ENCODE assay signal across 20 cellular contexts in the genomic region with DNA sequence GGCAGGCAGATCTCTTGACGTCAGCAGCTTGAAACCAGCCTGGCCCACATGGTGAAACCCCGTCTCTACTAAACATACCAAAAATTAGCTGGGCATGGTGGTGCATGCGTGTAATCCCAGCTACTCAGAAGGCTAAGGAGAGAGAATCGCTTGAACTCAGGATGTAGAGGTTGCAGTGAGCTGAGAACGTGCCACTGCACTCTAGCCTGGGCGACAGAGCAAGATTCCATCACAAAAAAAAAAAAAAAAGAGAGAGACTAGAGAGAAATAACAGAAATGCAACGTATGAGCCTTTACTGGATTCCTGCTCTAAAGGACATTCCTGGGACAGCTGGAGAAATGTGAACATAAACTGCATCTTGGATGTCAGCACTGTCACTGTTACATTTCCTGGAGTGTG. TPM values are rescaled to one million over a fixed set of nuclear protein-coding genes. Genes with fewer than 3 reads are reported as not detected.
DNase-seq lines count a peak whose midpoint lies in the region; ATAC-seq, FAIRE-seq and TF ChIP-seq lines count a peak whose summit lies in the region.
"Had no signal": no experiment of that assay in that cellular context is flagged by ENCODE, and none has a peak within 500 bp of the region (broad histone marks: within the 10 kb centered on the region; RNA-seq: fewer than 3 reads in every experiment).

No MANE protein-coding gene starts in this region.

- H3K9me3 ChIP-seq in astrocyte (ENCODE audit: insufficient read depth, low read depth, low read length): no peaks in the 10 kb centered on the region
- H3K9me3 ChIP-seq in left lung: no peaks in the 10 kb centered on the region
- H3K9me3 ChIP-seq in neural progenitor cell (ENCODE audit: low read depth): no peaks in the 10 kb centered on the region
- H3K9me3 ChIP-seq in upper lobe of left lung: no peaks in the 10 kb centered on the region
- no peaks in the 10 kb centered on the region for H3K9me3 ChIP-seq in aorta (ENCODE audit: control insufficient read depth, low read length)
- H3K9me3 ChIP-seq: Caco-2 had no signal

- no peaks in the 10 kb centered on the region for H3K4me1 ChIP-seq in astrocyte (ENCODE audit: insufficient read depth, low read length)
- no peaks in the 10 kb centered on the region for H3K4me1 ChIP-seq in left lung
- no peaks in the 10 kb centered on the region for H3K4me1 ChIP-seq in neural progenitor cell
- H3K4me1 ChIP-seq in upper lobe of left lung: peaks cover 0 to 8% (median 4%) of the 10 kb centered on the region in 4 donors
- no peaks in the 10 kb centered on the region for H3K4me1 ChIP-seq in aorta (ENCODE audit: control insufficient read depth in 1 of 2, insufficient read depth in 2 of 2, low read length in 2 of 2)
- H3K4me1 ChIP-seq: Caco-2 had no signal

- H3K4me2 ChIP-seq in astrocyte (ENCODE audit: low read length): no peak overlapping the region
- no peak overlapping the region for H3K4me2 ChIP-seq in neural progenitor cell
- H3K4me2 ChIP-seq: GM23338 had no signal

- no peak for TF ChIP-seq POLR2A in upper lobe of left lung (IDR thresholded peaks at IDR 0.05)

- H3K4me3 Mint-ChIP-seq in astrocyte (ENCODE audit: unreplicated experiment) (peak overlapping the region; percentile 12), neural progenitor cell (no peak overlapping the region)
- H3K4me3 Mint-ChIP-seq: CD4-positive, alpha-beta T cell; GM23338 had no signal

- H3K9me3 Mint-ChIP-seq in astrocyte (ENCODE audit: unreplicated experiment): no peaks in the 10 kb centered on the region
- H3K9me3 Mint-ChIP-seq in neural progenitor cell: no peaks in the 10 kb centered on the region
- H3K9me3 Mint-ChIP-seq: CD4-positive, alpha-beta T cell had no signal

- H3K36me3 Mint-ChIP-seq in astrocyte (ENCODE audit: low read depth, unreplicated experiment) (peaks cover 28% of the 10 kb centered on the region), neural progenitor cell (peaks cover 36% of the 10 kb centered on the region)

- 73 to 74% methylated on average over 7 of the region's 7 CpGs for WGBS in upper lobe of left lung, 2 donors
- 82 to 87% methylated on average over 7 of the region's 7 CpGs for WGBS in aorta, 2 donors

- H3K4me1 Mint-ChIP-seq in astrocyte (ENCODE audit: low read depth, unreplicated experiment) (no peaks in the 10 kb centered on the region), neural progenitor cell (no peaks in the 10 kb centered on the region)
- H3K4me1 Mint-ChIP-seq: GM23338 had no signal

- TF ChIP-seq CTCF in astrocyte (IDR thresholded peaks at IDR 0.05; ENCODE audit: insufficient read depth, low read depth, low read length): no peak
- TF ChIP-seq CTCF in left lung (IDR thresholded peaks at IDR 0.05): no peak
- no peak for TF ChIP-seq CTCF in neural progenitor cell (IDR thresholded peaks at IDR 0.05)
- no peak for TF ChIP-seq CTCF in upper lobe of left lung (IDR thresholded peaks at IDR 0.05)

- no peak for TF ChIP-seq EP300 in upper lobe of left lung (IDR thresholded peaks at IDR 0.05)

- H3K27me3 Mint-ChIP-seq in astrocyte (ENCODE audit: low read depth, unreplicated experiment) (no peaks in the 10 kb centered on the region), neural progenitor cell (ENCODE audit: insufficient read depth, low read depth) (peaks cover 7% of the 10 kb centered on the region)
- H3K27me3 Mint-ChIP-seq: CD4-positive, alpha-beta T cell had no signal

- H4K20me1 ChIP-seq in astrocyte (ENCODE audit: insufficient read depth, low read length): no peaks in the 10 kb centered on the region
- H4K20me1 ChIP-seq in neural progenitor cell (ENCODE audit: low read depth): no peaks in the 10 kb centered on the region

- no peaks in the 10 kb centered on the region for H3K27me3 ChIP-seq in astrocyte (ENCODE audit: insufficient read depth, low read length)
- no peaks in the 10 kb centered on the region for H3K27me3 ChIP-seq in left lung
- no peaks in the 10 kb centered on the region for H3K27me3 ChIP-seq in neural progenitor cell
- no peaks in the 10 kb centered on the region for H3K27me3 ChIP-seq in upper lobe of left lung
- H3K27me3 ChIP-seq in aorta (ENCODE audit: control insufficient read depth in 1 of 2, insufficient read depth in 2 of 2, low read length in 1 of 2): no peaks in the 10 kb centered on the region

- FAIRE-seq in astrocyte (lab: Jason Lieb, UNC): no peak
- FAIRE-seq: A204.1, D721Med, G401.6, GM12892, GM19239, H54 had no signal

- H3K27ac Mint-ChIP-seq in astrocyte (ENCODE audit: unreplicated experiment) (no peak overlapping the region), neural progenitor cell (peak overlapping the region; percentile 53)
- H3K27ac Mint-ChIP-seq: CD4-positive, alpha-beta T cell; GM23338 had no signal

- DNase-seq in astrocyte (ENCODE audit: low read depth) (no peak), left lung (peak in 1 of 2 donors; percentile 14), neural progenitor cell (ENCODE audit: low spot score) (no peak), upper lobe of left lung (no peak), aorta (no peak), AML-193 (lab: John Stamatoyannopoulos, UW) (no peak), NCI-H2171 (lab: John Stamatoyannopoulos, UW) (no peak)
- DNase-seq: ACHN; Caco-2; CD4-positive, alpha-beta T cell; HCEC 1CT had no signal

- H3K79me2 ChIP-seq in astrocyte (ENCODE audit: insufficient read depth, low read length): no peaks in the 10 kb centered on the region
- H3K79me2 ChIP-seq in neural progenitor cell (ENCODE audit: low read depth): no peaks in the 10 kb centered on the region

- H3K27ac ChIP-seq in astrocyte (ENCODE audit: low read depth, low read length) (no peak overlapping the region), left lung (peak overlapping the region; percentile 42 to 64), neural progenitor cell (no peak overlapping the region), upper lobe of left lung (peak overlapping the region in 3 of 4 donors; percentile 32 to 78 (median 62)), aorta (ENCODE audit: low read depth in 1 of 2, low read length in 2 of 2) (no peak overlapping the region)
- H3K27ac ChIP-seq: C4-2B had no signal

- peaks cover 3% of the 10 kb centered on the region for H3K36me3 ChIP-seq in astrocyte (ENCODE audit: insufficient read depth, low read length)
- H3K36me3 ChIP-seq in left lung: peaks cover 0 to 5% of the 10 kb centered on the region in 2 donors
- no peaks in the 10 kb centered on the region for H3K36me3 ChIP-seq in neural progenitor cell
- H3K36me3 ChIP-seq in upper lobe of left lung: peaks cover 0 to 20% (median 6%) of the 10 kb centered on the region in 4 donors
- H3K36me3 ChIP-seq in aorta (ENCODE audit: control insufficient read depth in 1 of 2, insufficient read depth in 2 of 2, low read length in 1 of 2): no peaks in the 10 kb centered on the region

- no peak overlapping the region for H3K4me3 ChIP-seq in astrocyte (ENCODE audit: insufficient read depth, low read depth, low read length)
- H3K4me3 ChIP-seq in left lung: no peak overlapping the region
- H3K4me3 ChIP-seq in neural progenitor cell: no peak overlapping the region
- H3K4me3 ChIP-seq in upper lobe of left lung: no peak overlapping the region
- H3K4me3 ChIP-seq in aorta (ENCODE audit: low read length in 2 of 2): no peak overlapping the region
- H3K4me3 ChIP-seq: GM23338 had no signal

- H2AFZ ChIP-seq in astrocyte (ENCODE audit: low read depth, low read length): no peak overlapping the region
- H2AFZ ChIP-seq in neural progenitor cell (replicated peaks): no peak overlapping the region
- H2AFZ ChIP-seq: GM23338 had no signal

- no peaks in the 10 kb centered on the region for H3F3A ChIP-seq in neural progenitor cell (ENCODE audit: low read depth)

- ATAC-seq in left lung (peak; percentile 21), upper lobe of left lung (ENCODE audit: low FRiP score in 2 of 2) (peak in 1 of 2 donors; percentile 31), aorta (ENCODE audit: low FRiP score) (no peak), GM21825 (IDR thresholded peaks at IDR 0.05; ENCODE audit: unreplicated experiment) (no peak)
- ATAC-seq: GM23338 had no signal

- H3K9ac ChIP-seq in astrocyte (ENCODE audit: low read length) (no peak overlapping the region), neural progenitor cell (no peak overlapping the region)

- intact Hi-C loops in left lung (cut with DNase I): no loop called here
- intact Hi-C loops in aorta (cut with DNase I): loop anchor here in 1 of 2 donors (10.0 kb wide), 1 partner anchor 106 kb away; a partner anchor contains a TSS

RNA-seq across cellular contexts. Expression of a gene that starts 10.8 kb away (rescaled TPM):
- total RNA-seq in astrocyte: 15.7 and 16.3 TPM in 2 replicates
- total RNA-seq in left lung: 10 to 100 TPM; 26.0 to 34.8 TPM
- total RNA-seq in neural progenitor cell (ENCODE audit: low replicate concordance): 33.8 and 64.4 TPM in 2 replicates
- 100 to 1,000 TPM in 1 of 6 donors, 10 to 100 TPM in 5; 32.1 to 152 (median 49.8) TPM for total RNA-seq in upper lobe of left lung
- total RNA-seq in aorta: 10 to 100 TPM; 13.5 to 22.4 TPM
- 10 to 100 TPM in 1 of 2 donors, 1 to 10 TPM in 1; 4.6 to 15.2 TPM for polyA plus RNA-seq in aorta

RNA-seq across cellular contexts. Expression of a gene that starts 11.1 kb away (rescaled TPM):
- total RNA-seq in astrocyte (15.7 and 18.0 TPM in 2 replicates), left lung (10 to 100 TPM; 17.3 to 18.9 TPM), neural progenitor cell (ENCODE audit: low replicate concordance) (11.7 and 19.5 TPM in 2 replicates), upper lobe of left lung (10 to 100 TPM; 16.3 to 57.6 (median 20.6) TPM), aorta (10 to 100 TPM; 17.3 to 24.2 TPM)
- polyA plus RNA-seq in aorta: 10 to 100 TPM in 1 of 2 donors, 1 to 10 TPM in 1; 2.3 to 11.5 TPM

Comparison
In these comparisons a context has a peak if more than half of its experiments do, and no peak if none do; other contexts are left out.
1. H3K27ac ChIP-seq: peak in left lung (2 of 2) and upper lobe of left lung (3 of 4); none in astrocyte (single experiment), neural progenitor cell (single experiment) and aorta (0 of 2).